Comparison of ENCODE assay signal across 3 cellular contexts in the genomic region with DNA sequence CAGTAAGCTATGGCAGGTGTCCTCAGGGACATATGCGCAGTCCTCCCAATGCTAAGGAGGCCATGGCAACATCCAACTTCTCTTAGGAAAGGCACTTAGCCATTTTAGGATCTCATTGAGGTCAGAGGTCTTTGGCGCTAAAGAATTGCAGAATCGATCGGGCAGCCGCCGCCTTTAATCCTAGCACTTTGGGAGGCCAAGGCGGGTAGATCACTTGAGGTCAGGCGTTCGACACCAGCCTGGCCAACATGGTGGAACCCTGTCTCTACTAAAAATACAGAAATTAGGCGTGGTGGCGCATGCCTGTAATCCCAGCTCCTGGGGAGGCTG.
TF ChIP-seq lines count a peak whose summit lies in the region.

No MANE protein-coding gene starts in this region.

TF ChIP-seq in SK-N-SH, 30 proteins besides CTCF, POLR2A, EP300 and RAD21 (continued from another document):
- TF ChIP-seq TCF12 (IDR thresholded peaks at IDR 0.05) (no peak), MEF2A (IDR thresholded peaks at IDR 0.05; ENCODE audit: borderline replicate concordance, low read depth) (no peak), GATA2 (CRISPR knock-in tag; IDR thresholded peaks at IDR 0.05) (no peak)

TF ChIP-seq in SK-N-SH treated with all-trans-retinoic acid at 6 μM for 48 hours, 23 proteins besides CTCF, POLR2A, EP300 and RAD21 (continued from another document):
- TF ChIP-seq ZNF565 (CRISPR knock-in tag; conservative IDR thresholded peaks at IDR 0.05; ENCODE audit: low read depth) (no peak), ZNF70 (CRISPR knock-in tag; IDR thresholded peaks at IDR 0.05) (no peak), PATZ1 (CRISPR knock-in tag; IDR thresholded peaks at IDR 0.05; ENCODE audit: borderline replicate concordance) (no peak), TSHZ2 (CRISPR knock-in tag; IDR thresholded peaks at IDR 0.05) (no peak), ARNTL (CRISPR knock-in tag; IDR thresholded peaks at IDR 0.05; ENCODE audit: borderline replicate concordance, low read depth) (no peak), TOX (CRISPR knock-in tag; IDR thresholded peaks at IDR 0.05; ENCODE audit: borderline replicate concordance) (no peak), PPARA (CRISPR knock-in tag; IDR thresholded peaks at IDR 0.05; ENCODE audit: borderline replicate concordance) (no peak), ZFP3 (CRISPR knock-in tag; IDR thresholded peaks at IDR 0.05) (no peak), BACH2 (CRISPR knock-in tag; IDR thresholded peaks at IDR 0.05; ENCODE audit: borderline replicate concordance) (no peak), ZC3H10 (CRISPR knock-in tag; IDR thresholded peaks at IDR 0.05) (no peak), CSRNP3 (CRISPR knock-in tag; IDR thresholded peaks at IDR 0.05) (no peak), ZFP30 (CRISPR knock-in tag; IDR thresholded peaks at IDR 0.05) (no peak), RARB (CRISPR knock-in tag; IDR thresholded peaks at IDR 0.05) (no peak), TCF4 (CRISPR knock-in tag; IDR thresholded peaks at IDR 0.05; ENCODE audit: borderline replicate concordance) (no peak)
- TF ChIP-seq, protein P1, sequence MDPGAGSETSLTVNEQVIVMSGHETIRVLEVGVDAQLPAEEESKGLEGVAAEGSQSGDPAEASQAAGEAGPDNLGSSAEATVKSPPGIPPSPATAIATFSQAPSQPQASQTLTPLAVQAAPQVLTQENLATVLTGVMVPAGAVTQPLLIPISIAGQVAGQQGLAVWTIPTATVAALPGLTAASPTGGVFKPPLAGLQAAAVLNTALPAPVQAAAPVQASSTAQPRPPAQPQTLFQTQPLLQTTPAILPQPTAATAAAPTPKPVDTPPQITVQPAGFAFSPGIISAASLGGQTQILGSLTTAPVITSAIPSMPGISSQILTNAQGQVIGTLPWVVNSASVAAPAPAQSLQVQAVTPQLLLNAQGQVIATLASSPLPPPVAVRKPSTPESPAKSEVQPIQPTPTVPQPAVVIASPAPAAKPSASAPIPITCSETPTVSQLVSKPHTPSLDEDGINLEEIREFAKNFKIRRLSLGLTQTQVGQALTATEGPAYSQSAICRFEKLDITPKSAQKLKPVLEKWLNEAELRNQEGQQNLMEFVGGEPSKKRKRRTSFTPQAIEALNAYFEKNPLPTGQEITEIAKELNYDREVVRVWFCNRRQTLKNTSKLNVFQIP (CRISPR knock-in tag; IDR thresholded peaks at IDR 0.05; ENCODE audit: borderline replicate concordance, low read depth): no peak

TF ChIP-seq in WTC11, 78 proteins besides CTCF, POLR2A, EP300 and RAD21 (continued from another document):
- TF ChIP-seq, protein P2, sequence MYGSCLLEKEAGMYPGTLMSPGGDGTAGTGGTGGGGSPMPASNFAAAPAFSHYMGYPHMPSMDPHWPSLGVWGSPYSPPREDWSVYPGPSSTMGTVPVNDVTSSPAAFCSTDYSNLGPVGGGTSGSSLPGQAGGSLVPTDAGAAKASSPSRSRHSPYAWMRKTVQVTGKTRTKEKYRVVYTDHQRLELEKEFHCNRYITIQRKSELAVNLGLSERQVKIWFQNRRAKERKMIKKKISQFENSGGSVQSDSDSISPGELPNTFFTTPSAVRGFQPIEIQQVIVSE (CRISPR knock-in tag; IDR thresholded peaks at IDR 0.05; ENCODE audit: borderline replicate concordance): no peak
- TF ChIP-seq, protein P3, sequence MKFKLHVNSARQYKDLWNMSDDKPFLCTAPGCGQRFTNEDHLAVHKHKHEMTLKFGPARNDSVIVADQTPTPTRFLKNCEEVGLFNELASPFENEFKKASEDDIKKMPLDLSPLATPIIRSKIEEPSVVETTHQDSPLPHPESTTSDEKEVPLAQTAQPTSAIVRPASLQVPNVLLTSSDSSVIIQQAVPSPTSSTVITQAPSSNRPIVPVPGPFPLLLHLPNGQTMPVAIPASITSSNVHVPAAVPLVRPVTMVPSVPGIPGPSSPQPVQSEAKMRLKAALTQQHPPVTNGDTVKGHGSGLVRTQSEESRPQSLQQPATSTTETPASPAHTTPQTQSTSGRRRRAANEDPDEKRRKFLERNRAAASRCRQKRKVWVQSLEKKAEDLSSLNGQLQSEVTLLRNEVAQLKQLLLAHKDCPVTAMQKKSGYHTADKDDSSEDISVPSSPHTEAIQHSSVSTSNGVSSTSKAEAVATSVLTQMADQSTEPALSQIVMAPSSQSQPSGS (CRISPR knock-in tag; IDR thresholded peaks at IDR 0.05; ENCODE audit: borderline replicate concordance, low read depth): no peak
- TF ChIP-seq, protein P4, sequence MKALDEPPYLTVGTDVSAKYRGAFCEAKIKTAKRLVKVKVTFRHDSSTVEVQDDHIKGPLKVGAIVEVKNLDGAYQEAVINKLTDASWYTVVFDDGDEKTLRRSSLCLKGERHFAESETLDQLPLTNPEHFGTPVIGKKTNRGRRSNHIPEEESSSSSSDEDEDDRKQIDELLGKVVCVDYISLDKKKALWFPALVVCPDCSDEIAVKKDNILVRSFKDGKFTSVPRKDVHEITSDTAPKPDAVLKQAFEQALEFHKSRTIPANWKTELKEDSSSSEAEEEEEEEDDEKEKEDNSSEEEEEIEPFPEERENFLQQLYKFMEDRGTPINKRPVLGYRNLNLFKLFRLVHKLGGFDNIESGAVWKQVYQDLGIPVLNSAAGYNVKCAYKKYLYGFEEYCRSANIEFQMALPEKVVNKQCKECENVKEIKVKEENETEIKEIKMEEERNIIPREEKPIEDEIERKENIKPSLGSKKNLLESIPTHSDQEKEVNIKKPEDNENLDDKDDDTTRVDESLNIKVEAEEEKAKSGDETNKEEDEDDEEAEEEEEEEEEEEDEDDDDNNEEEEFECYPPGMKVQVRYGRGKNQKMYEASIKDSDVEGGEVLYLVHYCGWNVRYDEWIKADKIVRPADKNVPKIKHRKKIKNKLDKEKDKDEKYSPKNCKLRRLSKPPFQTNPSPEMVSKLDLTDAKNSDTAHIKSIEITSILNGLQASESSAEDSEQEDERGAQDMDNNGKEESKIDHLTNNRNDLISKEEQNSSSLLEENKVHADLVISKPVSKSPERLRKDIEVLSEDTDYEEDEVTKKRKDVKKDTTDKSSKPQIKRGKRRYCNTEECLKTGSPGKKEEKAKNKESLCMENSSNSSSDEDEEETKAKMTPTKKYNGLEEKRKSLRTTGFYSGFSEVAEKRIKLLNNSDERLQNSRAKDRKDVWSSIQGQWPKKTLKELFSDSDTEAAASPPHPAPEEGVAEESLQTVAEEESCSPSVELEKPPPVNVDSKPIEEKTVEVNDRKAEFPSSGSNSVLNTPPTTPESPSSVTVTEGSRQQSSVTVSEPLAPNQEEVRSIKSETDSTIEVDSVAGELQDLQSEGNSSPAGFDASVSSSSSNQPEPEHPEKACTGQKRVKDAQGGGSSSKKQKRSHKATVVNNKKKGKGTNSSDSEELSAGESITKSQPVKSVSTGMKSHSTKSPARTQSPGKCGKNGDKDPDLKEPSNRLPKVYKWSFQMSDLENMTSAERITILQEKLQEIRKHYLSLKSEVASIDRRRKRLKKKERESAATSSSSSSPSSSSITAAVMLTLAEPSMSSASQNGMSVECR (CRISPR knock-in tag; IDR thresholded peaks at IDR 0.05; ENCODE audit: borderline replicate concordance): no peak
- TF ChIP-seq, protein P5, sequence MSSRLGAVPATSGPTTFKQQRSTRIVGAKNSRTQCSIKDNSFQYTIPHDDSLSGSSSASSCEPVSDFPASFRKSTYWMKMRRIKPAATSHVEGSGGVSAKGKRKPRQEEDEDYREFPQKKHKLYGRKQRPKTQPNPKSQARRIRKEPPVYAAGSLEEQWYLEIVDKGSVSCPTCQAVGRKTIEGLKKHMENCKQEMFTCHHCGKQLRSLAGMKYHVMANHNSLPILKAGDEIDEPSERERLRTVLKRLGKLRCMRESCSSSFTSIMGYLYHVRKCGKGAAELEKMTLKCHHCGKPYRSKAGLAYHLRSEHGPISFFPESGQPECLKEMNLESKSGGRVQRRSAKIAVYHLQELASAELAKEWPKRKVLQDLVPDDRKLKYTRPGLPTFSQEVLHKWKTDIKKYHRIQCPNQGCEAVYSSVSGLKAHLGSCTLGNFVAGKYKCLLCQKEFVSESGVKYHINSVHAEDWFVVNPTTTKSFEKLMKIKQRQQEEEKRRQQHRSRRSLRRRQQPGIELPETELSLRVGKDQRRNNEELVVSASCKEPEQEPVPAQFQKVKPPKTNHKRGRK (CRISPR knock-in tag; IDR thresholded peaks at IDR 0.05; ENCODE audit: borderline replicate concordance): no peak
- TF ChIP-seq TEAD4 (CRISPR knock-in tag; IDR thresholded peaks at IDR 0.05) (no peak), TCF7 (CRISPR knock-in tag; IDR thresholded peaks at IDR 0.05; ENCODE audit: low read depth) (no peak), MXD4 (CRISPR knock-in tag; IDR thresholded peaks at IDR 0.05; ENCODE audit: borderline replicate concordance) (no peak)
- TF ChIP-seq, protein P6, sequence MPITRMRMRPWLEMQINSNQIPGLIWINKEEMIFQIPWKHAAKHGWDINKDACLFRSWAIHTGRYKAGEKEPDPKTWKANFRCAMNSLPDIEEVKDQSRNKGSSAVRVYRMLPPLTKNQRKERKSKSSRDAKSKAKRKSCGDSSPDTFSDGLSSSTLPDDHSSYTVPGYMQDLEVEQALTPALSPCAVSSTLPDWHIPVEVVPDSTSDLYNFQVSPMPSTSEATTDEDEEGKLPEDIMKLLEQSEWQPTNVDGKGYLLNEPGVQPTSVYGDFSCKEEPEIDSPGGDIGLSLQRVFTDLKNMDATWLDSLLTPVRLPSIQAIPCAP (CRISPR knock-in tag; IDR thresholded peaks at IDR 0.05): no peak
- TF ChIP-seq, protein P7, sequence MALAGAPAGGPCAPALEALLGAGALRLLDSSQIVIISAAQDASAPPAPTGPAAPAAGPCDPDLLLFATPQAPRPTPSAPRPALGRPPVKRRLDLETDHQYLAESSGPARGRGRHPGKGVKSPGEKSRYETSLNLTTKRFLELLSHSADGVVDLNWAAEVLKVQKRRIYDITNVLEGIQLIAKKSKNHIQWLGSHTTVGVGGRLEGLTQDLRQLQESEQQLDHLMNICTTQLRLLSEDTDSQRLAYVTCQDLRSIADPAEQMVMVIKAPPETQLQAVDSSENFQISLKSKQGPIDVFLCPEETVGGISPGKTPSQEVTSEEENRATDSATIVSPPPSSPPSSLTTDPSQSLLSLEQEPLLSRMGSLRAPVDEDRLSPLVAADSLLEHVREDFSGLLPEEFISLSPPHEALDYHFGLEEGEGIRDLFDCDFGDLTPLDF (CRISPR knock-in tag; IDR thresholded peaks at IDR 0.05): no peak
- TF ChIP-seq, protein P8, sequence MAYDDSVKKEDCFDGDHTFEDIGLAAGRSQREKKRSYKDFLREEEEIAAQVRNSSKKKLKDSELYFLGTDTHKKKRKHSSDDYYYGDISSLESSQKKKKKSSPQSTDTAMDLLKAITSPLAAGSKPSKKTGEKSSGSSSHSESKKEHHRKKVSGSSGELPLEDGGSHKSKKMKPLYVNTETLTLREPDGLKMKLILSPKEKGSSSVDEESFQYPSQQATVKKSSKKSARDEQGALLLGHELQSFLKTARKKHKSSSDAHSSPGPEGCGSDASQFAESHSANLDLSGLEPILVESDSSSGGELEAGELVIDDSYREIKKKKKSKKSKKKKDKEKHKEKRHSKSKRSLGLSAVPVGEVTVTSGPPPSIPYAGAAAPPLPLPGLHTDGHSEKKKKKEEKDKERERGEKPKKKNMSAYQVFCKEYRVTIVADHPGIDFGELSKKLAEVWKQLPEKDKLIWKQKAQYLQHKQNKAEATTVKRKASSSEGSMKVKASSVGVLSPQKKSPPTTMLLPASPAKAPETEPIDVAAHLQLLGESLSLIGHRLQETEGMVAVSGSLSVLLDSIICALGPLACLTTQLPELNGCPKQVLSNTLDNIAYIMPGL (CRISPR knock-in tag; IDR thresholded peaks at IDR 0.05): no peak
